In genomic region chr3:152198655-152199054, GRCh38 we compare ENCODE assay signal across 11 cellular contexts.
DNase-seq lines count a peak whose midpoint lies in the region; ATAC-seq, FAIRE-seq and TF ChIP-seq lines count a peak whose summit lies in the region.
"Had no signal": no experiment of that assay in that cellular context is flagged by ENCODE, and none has a peak within 500 bp of the region (broad histone marks: within the 10 kb centered on the region; RNA-seq: fewer than 3 reads in every experiment).

No MANE protein-coding gene starts in this region.

- H3K4me1 ChIP-seq in A549, result peaks cover 27% of the 10 kb centered on the region

- H3K4me3 Mint-ChIP-seq in natural killer cell (peak overlapping the region; percentile 97), endothelial cell (ENCODE audit: unreplicated experiment) (no peak overlapping the region)

- H3K36me3 Mint-ChIP-seq in activated naive CD4-positive, alpha-beta T cell treated with anti-CD3 and anti-CD28 coated beads, Interleukin-2, amount 50 U/mL, for 72 hours, result peaks cover 0 to 7% of the 10 kb centered on the region in 2 donors
- H3K36me3 Mint-ChIP-seq in natural killer cell, result no peaks in the 10 kb centered on the region
- no peaks in the 10 kb centered on the region for H3K36me3 Mint-ChIP-seq in endothelial cell (ENCODE audit: low read depth, unreplicated experiment)

- FAIRE-seq in A549 (lab: Jason Lieb, UNC), result no peak

- intact Hi-C loops in natural killer cell (cut with micrococcal nuclease), result loop anchor here (2.0 to 5.0 kb wide), 2 partner anchors 59 to 70 kb away; partner anchors contain the start of gene MBNL1

- no peaks in the 10 kb centered on the region for H3K9me3 ChIP-seq in A549

- no peaks in the 10 kb centered on the region for H3K27me3 ChIP-seq in HL-60 (ENCODE audit: insufficient read depth, poor library complexity, severe bottlenecking)

- ATAC-seq in A549 (no peak), natural killer cell (peak in 1 of 3 donors; percentile 32), GM21717 (IDR thresholded peaks at IDR 0.05; ENCODE audit: unreplicated experiment) (no peak)
- ATAC-seq in activated naive CD4-positive, alpha-beta T cell treated with anti-CD3 and anti-CD28 coated beads, Interleukin-2, amount 50 U/mL, for 72 hours, result no peak

- no peak for DNase-seq in A549 (ENCODE audit: low read depth in 1 of 2, low spot score in 1 of 2)
- DNase-seq in HL-60 (ENCODE audit: low read depth in 1 of 2, low spot score in 1 of 2), result no peak
- DNase-seq in activated naive CD4-positive, alpha-beta T cell treated with anti-CD3 and anti-CD28 coated beads, Interleukin-2, amount 50 U/mL, for 72 hours (ENCODE audit: low spot score in 2 of 2), result no peak
- no peak for DNase-seq in natural killer cell
- no peak for DNase-seq in nucleus accumbens (lab: John Stamatoyannopoulos, UW)
- no peak for DNase-seq in endothelial cell (ENCODE audit: low spot score)
- DNase-seq in stimulated activated CD4-positive, alpha-beta T cell treated with anti-CD3 and anti-CD28 coated beads, Interleukin-4, amount 100 ng/mL, for 24 hours, result no peak
- DNase-seq: cortex of kidney, NCI-H226 had no signal

- TF ChIP-seq EP300 in A549 (IDR thresholded peaks at IDR 0.05), result no peak

- 31% methylated on average over 1 of the region's 1 CpG for WGBS in A549 (ENCODE audit: missing lambda C conversion rate)

- H3K4me1 Mint-ChIP-seq in natural killer cell (peaks cover 75 to 81% of the 10 kb centered on the region in 2 donors), endothelial cell (ENCODE audit: unreplicated experiment) (peaks cover 13% of the 10 kb centered on the region)

- H3K9me3 Mint-ChIP-seq in activated naive CD4-positive, alpha-beta T cell treated with anti-CD3 and anti-CD28 coated beads, Interleukin-2, amount 50 U/mL, for 72 hours, result no peaks in the 10 kb centered on the region
- H3K9me3 Mint-ChIP-seq in natural killer cell (no peaks in the 10 kb centered on the region), endothelial cell (ENCODE audit: unreplicated experiment) (no peaks in the 10 kb centered on the region)

- TF ChIP-seq CTCF in A549 (IDR thresholded peaks at IDR 0.05), result no peak
- TF ChIP-seq CTCF in HL-60 (IDR thresholded peaks at IDR 0.05; ENCODE audit: insufficient read depth, low read length), result no peak
- TF ChIP-seq CTCF in natural killer cell (IDR thresholded peaks at IDR 0.05), result no peak
- TF ChIP-seq CTCF in endothelial cell (IDR thresholded peaks at IDR 0.05; ENCODE audit: unreplicated experiment), result no peak

- no peak overlapping the region for H3K4me3 ChIP-seq in A549
- no peak overlapping the region for H3K4me3 ChIP-seq in HL-60 (replicated peaks; ENCODE audit: insufficient read depth, low read length)

- TF ChIP-seq RAD21 in A549 (conservative IDR thresholded peaks at IDR 0.05 in 1 of 2, IDR thresholded peaks at IDR 0.05 in 1 of 2), result no peak

- TF ChIP-seq POLR2A in A549 (IDR thresholded peaks at IDR 0.05; ENCODE audit: low read length), result no peak

- peak overlapping the region; percentile 11; the same call in 2 of the 3 replicates for H3K4me2 ChIP-seq in A549

- POLR2A ChIA-PET in A549 (lab: Yijun Ruan, JAX), result no interaction called here

- H3K27me3 Mint-ChIP-seq in natural killer cell (ENCODE audit: low read depth in 2 of 2) (no peaks in the 10 kb centered on the region), endothelial cell (ENCODE audit: unreplicated experiment) (no peaks in the 10 kb centered on the region)

- H3K27ac ChIP-seq in A549 (no peak overlapping the region), HL-60 (replicated peaks) (peak overlapping the region; percentile 91)
- H3K27ac ChIP-seq: C4-2B had no signal

- H3K27ac Mint-ChIP-seq in activated naive CD4-positive, alpha-beta T cell treated with anti-CD3 and anti-CD28 coated beads, Interleukin-2, amount 50 U/mL, for 72 hours, result peak overlapping the region; percentile 98 to 99
- H3K27ac Mint-ChIP-seq in natural killer cell (peak overlapping the region; percentile 94 to 96), endothelial cell (ENCODE audit: unreplicated experiment) (no peak overlapping the region)

- CTCF ChIA-PET in A549 (lab: Yijun Ruan, JAX), result interaction anchor here (0.7 to 1.7 kb wide), 3 partner anchors 9 to 21 kb away, joined by 3 to 4 read pairs (median 3); no protein-coding TSS in a partner anchor

TF ChIP-seq in A549, 52 proteins besides CTCF, POLR2A, EP300 and RAD21:
- TF ChIP-seq HEYL (CRISPR knock-in tag; IDR thresholded peaks at IDR 0.05) (no peak), CBX8 (IDR thresholded peaks at IDR 0.05) (no peak), CBX2 (IDR thresholded peaks at IDR 0.05; ENCODE audit: borderline replicate concordance, low read depth) (no peak), CHD4 (IDR thresholded peaks at IDR 0.05; ENCODE audit: borderline replicate concordance) (no peak), HES2 (IDR thresholded peaks at IDR 0.05) (no peak), ELK1 (IDR thresholded peaks at IDR 0.05; ENCODE audit: low read depth, low read length) (no peak), NPAS2 (CRISPR knock-in tag; IDR thresholded peaks at IDR 0.05; ENCODE audit: borderline replicate concordance) (no peak), EHF (CRISPR knock-in tag; IDR thresholded peaks at IDR 0.05) (no peak), NR3C1 (IDR thresholded peaks at IDR 0.05) (no peak), POLR2AphosphoS2 (conservative IDR thresholded peaks at IDR 0.05; ENCODE audit: low read length) (no peak), ESRRA (IDR thresholded peaks at IDR 0.05; ENCODE audit: borderline replicate concordance, low read length) (no peak), ZC3H11A (IDR thresholded peaks at IDR 0.05) (no peak), PBX3 (IDR thresholded peaks at IDR 0.05) (no peak), JUN (IDR thresholded peaks at IDR 0.05) (no peak), TFCP2L1 (CRISPR knock-in tag; IDR thresholded peaks at IDR 0.05) (no peak), JUNB (IDR thresholded peaks at IDR 0.05) (no peak), SMC3 (IDR thresholded peaks at IDR 0.05) (no peak), SREBF2 (IDR thresholded peaks at IDR 0.05) (no peak), RCOR1 (IDR thresholded peaks at IDR 0.05; ENCODE audit: low read depth, low read length) (no peak), CEBPB (IDR thresholded peaks at IDR 0.05) (no peak)
TF ChIP-seq in A549: peak in this region for 0.
